8 cellular contexts compared by ENCODE assay signal in the genomic region with DNA sequence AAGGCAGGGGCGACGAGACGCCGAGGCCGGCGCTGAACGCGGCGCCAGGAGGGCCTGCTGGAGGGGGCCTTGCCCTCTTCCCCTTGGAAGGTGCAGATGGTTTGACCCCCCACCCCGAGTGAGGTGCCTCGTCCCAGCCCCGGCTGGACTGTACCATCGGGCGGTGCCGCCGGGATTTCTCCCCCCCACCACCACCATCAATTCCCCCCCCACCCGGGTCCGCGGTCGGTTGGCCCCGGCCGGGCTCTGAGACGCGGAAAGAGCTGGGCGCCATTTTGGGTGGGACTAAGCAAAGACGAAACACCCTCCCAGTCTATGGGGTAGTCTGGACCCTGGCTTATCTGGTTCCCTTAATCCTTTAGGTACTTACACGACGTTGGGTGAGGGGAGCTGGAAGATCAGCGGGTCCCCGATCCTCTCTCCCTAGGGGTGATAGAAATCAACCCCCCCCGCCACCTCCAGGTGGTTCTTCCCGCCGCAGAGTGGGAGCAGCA. TPM values are rescaled to one million over a fixed set of nuclear protein-coding genes. Genes with fewer than 3 reads are reported as not detected.
A peak's percentile ranks its signal among the peaks of the same experiment; 100 is the strongest.
DNase-seq lines count a peak whose midpoint lies in the region; ATAC-seq, FAIRE-seq and TF ChIP-seq lines count a peak whose summit lies in the region.

A gene with protein sequence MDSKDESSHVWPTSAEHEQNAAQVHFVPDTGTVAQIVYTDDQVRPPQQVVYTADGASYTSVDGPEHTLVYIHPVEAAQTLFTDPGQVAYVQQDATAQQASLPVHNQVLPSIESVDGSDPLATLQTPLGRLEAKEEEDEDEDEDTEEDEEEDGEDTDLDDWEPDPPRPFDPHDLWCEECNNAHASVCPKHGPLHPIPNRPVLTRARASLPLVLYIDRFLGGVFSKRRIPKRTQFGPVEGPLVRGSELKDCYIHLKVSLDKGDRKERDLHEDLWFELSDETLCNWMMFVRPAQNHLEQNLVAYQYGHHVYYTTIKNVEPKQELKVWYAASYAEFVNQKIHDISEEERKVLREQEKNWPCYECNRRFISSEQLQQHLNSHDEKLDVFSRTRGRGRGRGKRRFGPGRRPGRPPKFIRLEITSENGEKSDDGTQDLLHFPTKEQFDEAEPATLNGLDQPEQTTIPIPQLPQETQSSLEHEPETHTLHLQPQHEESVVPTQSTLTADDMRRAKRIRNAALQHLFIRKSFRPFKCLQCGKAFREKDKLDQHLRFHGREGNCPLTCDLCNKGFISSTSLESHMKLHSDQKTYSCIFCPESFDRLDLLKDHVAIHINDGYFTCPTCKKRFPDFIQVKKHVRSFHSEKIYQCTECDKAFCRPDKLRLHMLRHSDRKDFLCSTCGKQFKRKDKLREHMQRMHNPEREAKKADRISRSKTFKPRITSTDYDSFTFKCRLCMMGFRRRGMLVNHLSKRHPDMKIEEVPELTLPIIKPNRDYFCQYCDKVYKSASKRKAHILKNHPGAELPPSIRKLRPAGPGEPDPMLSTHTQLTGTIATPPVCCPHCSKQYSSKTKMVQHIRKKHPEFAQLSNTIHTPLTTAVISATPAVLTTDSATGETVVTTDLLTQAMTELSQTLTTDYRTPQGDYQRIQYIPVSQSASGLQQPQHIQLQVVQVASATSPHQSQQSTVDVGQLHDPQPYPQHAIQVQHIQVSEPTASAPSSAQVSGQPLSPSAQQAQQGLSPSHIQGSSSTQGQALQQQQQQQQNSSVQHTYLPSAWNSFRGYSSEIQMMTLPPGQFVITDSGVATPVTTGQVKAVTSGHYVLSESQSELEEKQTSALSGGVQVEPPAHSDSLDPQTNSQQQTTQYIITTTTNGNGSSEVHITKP (minus strand): TSS at position 484 of the 494 bp plus-strand sequence. CDS start 41,871 bp downstream, outside the sequence.

- no peaks in the 10 kb centered on the region for H3K9me3 Mint-ChIP-seq in T-helper 1 cell treated with Interleukin-12 subunit alpha and Interleukin-12 subunit beta and Interleukin-4 antibody, amounts not matched to agents 30 μg/mL and 1 μg/mL, for 36 hours

- intact Hi-C loops in aorta (cut with DNase I): loop anchor here (2.0 to 10.0 kb wide), 4 partner anchors 66 to 902 kb away; a partner anchor contains a TSS

- peaks cover 0 to 20% of the 10 kb centered on the region in 2 donors for H3K4me1 ChIP-seq in right atrium auricular region
- no peaks in the 10 kb centered on the region for H3K4me1 ChIP-seq in aorta (ENCODE audit: control insufficient read depth in 1 of 2, insufficient read depth in 2 of 2, low read length in 2 of 2)

- H3K27ac ChIP-seq in right atrium auricular region (peak within 1 kb of the TSS; percentile 100), aorta (ENCODE audit: low read depth in 1 of 2, low read length in 2 of 2) (peak within 1 kb of the TSS; percentile 99)

- H3K4me1 Mint-ChIP-seq in T-helper 1 cell treated with Interleukin-12 subunit alpha and Interleukin-12 subunit beta and Interleukin-4 antibody, amounts not matched to agents 30 μg/mL and 1 μg/mL, for 36 hours (ENCODE audit: low read depth): peaks cover 10% of the 10 kb centered on the region

- H3K36me3 Mint-ChIP-seq in T-helper 1 cell treated with Interleukin-12 subunit alpha and Interleukin-12 subunit beta and Interleukin-4 antibody, amounts not matched to agents 30 μg/mL and 1 μg/mL, for 36 hours (ENCODE audit: low read depth): no peaks in the 10 kb centered on the region

- H3K4me3 ChIP-seq in right atrium auricular region (peak within 1 kb of the TSS; percentile 85 to 86), aorta (ENCODE audit: low read length in 2 of 2) (peak within 1 kb of the TSS; percentile 94 to 98)

- TF ChIP-seq CTCF in right atrium auricular region (IDR thresholded peaks at IDR 0.05): no peak

- H3K27ac Mint-ChIP-seq in T-helper 1 cell treated with Interleukin-12 subunit alpha and Interleukin-12 subunit beta and Interleukin-4 antibody, amounts not matched to agents 30 μg/mL and 1 μg/mL, for 36 hours: peak within 1 kb of the TSS; percentile 100

- H3K9me3 ChIP-seq in right atrium auricular region (no peaks in the 10 kb centered on the region), aorta (ENCODE audit: control insufficient read depth, low read length) (no peaks in the 10 kb centered on the region)

- peak; percentile 38 for ATAC-seq in HG02610 (IDR thresholded peaks at IDR 0.05; ENCODE audit: unreplicated experiment)
- peak; percentile 93 for ATAC-seq in aorta (ENCODE audit: low FRiP score)

- H3K36me3 ChIP-seq in right atrium auricular region (no peaks in the 10 kb centered on the region), aorta (ENCODE audit: control insufficient read depth in 1 of 2, insufficient read depth in 2 of 2, low read length in 1 of 2) (no peaks in the 10 kb centered on the region)

- WGBS in aorta, 2 donors: 0% methylated on average over 24 to 33 of the region's 33 CpGs

- no peaks in the 10 kb centered on the region for H3K27me3 Mint-ChIP-seq in T-helper 1 cell treated with Interleukin-12 subunit alpha and Interleukin-12 subunit beta and Interleukin-4 antibody, amounts not matched to agents 30 μg/mL and 1 μg/mL, for 36 hours (ENCODE audit: low read depth)

- H3K4me3 Mint-ChIP-seq in T-helper 1 cell treated with Interleukin-12 subunit alpha and Interleukin-12 subunit beta and Interleukin-4 antibody, amounts not matched to agents 30 μg/mL and 1 μg/mL, for 36 hours: peak within 1 kb of the TSS; percentile 98

- DNase-seq in GM12891 (ENCODE audit: insufficient read length, low spot score) (peak; percentile 81), NCI-H1105 (lab: John Stamatoyannopoulos, UW) (peak; percentile 98), amniotic stem cell (lab: John Stamatoyannopoulos, UW) (peak; percentile 84), right atrium auricular region (ENCODE audit: low spot score) (peak; percentile 91), pulmonary artery endothelial cell (ENCODE audit: low read depth, low spot score) (peak; percentile 77), aorta (peak; percentile 95 to 97)

- FAIRE-seq in GM12891 (lab: Jason Lieb, UNC): no peak

- TF ChIP-seq POLR2A in GM12891 (IDR thresholded peaks at IDR 0.05; ENCODE audit: low read depth, low read length): peak; percentile 29; the same call in 1 of the 2 replicates

- H3K27me3 ChIP-seq in right atrium auricular region: no peaks in the 10 kb centered on the region
- no peaks in the 10 kb centered on the region for H3K27me3 ChIP-seq in aorta (ENCODE audit: control insufficient read depth in 1 of 2, insufficient read depth in 2 of 2, low read length in 1 of 2)

TF ChIP-seq in GM12891, 5 proteins besides CTCF, POLR2A, EP300 and RAD21:
- TF ChIP-seq TAF1 (IDR thresholded peaks at IDR 0.05; ENCODE audit: low read depth, low read length) (peak; percentile 81), POLR2AphosphoS5 (IDR thresholded peaks at IDR 0.05; ENCODE audit: low read depth, low read length) (peak; percentile 14; the same call in 1 of the 2 replicates), SPI1 (IDR thresholded peaks at IDR 0.05; ENCODE audit: low read depth, low read length) (no peak), POU2F2 (IDR thresholded peaks at IDR 0.05; ENCODE audit: low read depth, low read length) (no peak)

RNA-seq across cellular contexts. Expression of the gene that starts here (rescaled TPM):
- 1.6 TPM for polyA plus RNA-seq in GM12891 (2012; ENCODE audit: low read depth, missing spikeins)
- total RNA-seq in right atrium auricular region: 1 to 10 TPM; 4.3 TPM
- total RNA-seq in pulmonary artery endothelial cell: 4.2 and 7.5 TPM in 2 replicates
- total RNA-seq in aorta: 10 to 100 TPM in 1 of 2 donors, 1 to 10 TPM in 1; 7.7 to 14.9 TPM
- 1 to 10 TPM; 1.5 to 2.4 TPM for polyA plus RNA-seq in aorta

Comparison
In these comparisons a context has a peak if more than half of its experiments do, and no peak if none do; other contexts are left out.
1. Peak in every context shown above with its lines: DNase-seq, ATAC-seq, H3K4me3 ChIP-seq and H3K27ac ChIP-seq.